In genomic region chr22:40805239-40805638, GRCh38 we compare ENCODE assay signal across 26 cellular contexts. TPM values are rescaled to one million over a fixed set of nuclear protein-coding genes. Genes with fewer than 3 reads are reported as not detected.
"Had no signal": no experiment of that assay in that cellular context is flagged by ENCODE, and none has a peak within 500 bp of the region (broad histone marks: within the 10 kb centered on the region; RNA-seq: fewer than 3 reads in every experiment).

No MANE protein-coding gene starts in this region.

- H3K9me3 Mint-ChIP-seq: activated naive CD4-positive, alpha-beta T cell treated with anti-CD3 and anti-CD28 coated beads, Interleukin-2, amount 50 U/mL, for 72 hours; effector memory CD8-positive, alpha-beta T cell; naive thymus-derived CD4-positive, alpha-beta T cell; T-cell; T-helper 2 cell treated with Interferon-gamma antibody and Interleukin-4, amounts not matched to agents 5 μg/mL and 100 μg/mL, for 36 hours had no signal

- H3K36me3 Mint-ChIP-seq: activated naive CD4-positive, alpha-beta T cell treated with anti-CD3 and anti-CD28 coated beads, Interleukin-2, amount 50 U/mL, for 72 hours had no signal

- H3K4me1 ChIP-seq: colonic mucosa, prostate gland had no signal

- H3K4me3 ChIP-seq: adrenal gland, ascending aorta, colonic mucosa, dorsolateral prefrontal cortex, esophagus muscularis mucosa, gastrocnemius medialis, ovary, prostate gland, upper lobe of right lung had no signal

- H3K4me3 Mint-ChIP-seq: activated CD8-positive, alpha-beta T cell treated with anti-CD3 and anti-CD28 coated beads, Interleukin-2, amount 10 ng/mL, durations not matched to agents 7 days and 5 days; effector memory CD8-positive, alpha-beta T cell; naive thymus-derived CD4-positive, alpha-beta T cell; T-cell; T-helper 2 cell treated with Interferon-gamma antibody and Interleukin-4, amounts not matched to agents 5 μg/mL and 100 μg/mL, for 36 hours had no signal

- DNase-seq: activated CD4-positive, alpha-beta T cell treated with anti-CD3 and anti-CD28 coated beads, Interleukin-2, amount 50 U/mL, for 1 hour; activated CD4-positive, CD25-positive, alpha-beta regulatory T cell treated with anti-CD3 and anti-CD28 coated beads, Interleukin-2, amount 50 U/mL, for 72 hours; activated CD8-positive, alpha-beta T cell treated with anti-CD3 and anti-CD28 coated beads, Interleukin-2, amount 10 ng/mL, durations not matched to agents 7 days and 5 days; activated gamma-delta T cell treated with Interleukin-2 at 50 U/mL for 16 hours; adrenal gland; colonic mucosa; dorsolateral prefrontal cortex; effector memory CD8-positive, alpha-beta T cell; gastrocnemius medialis; hippocampal formation; left cardiac atrium; mesenchymal stem cell; naive thymus-derived CD4-positive, alpha-beta T cell; ovary; stimulated activated CD4-positive, alpha-beta T cell treated with anti-CD3 and anti-CD28 coated beads, Interleukin-12 subunit alpha, Interleukin-12 subunit beta, amount 100 ng/mL, for 4 hours; stimulated activated CD4-positive, alpha-beta T cell treated with anti-CD3 and anti-CD28 coated beads, Interleukin-4, amount 100 ng/mL, for 4 hours; stimulated activated naive CD8-positive, alpha-beta T cell treated with anti-CD3 and anti-CD28 coated beads, Interleukin-15, Interleukin-2, amounts not matched to agents 100 U/mL and 50 U/mL, for 24 hours; T-cell; upper lobe of right lung had no signal

- H3K27ac ChIP-seq: adrenal gland, ascending aorta, colonic mucosa, dorsolateral prefrontal cortex, esophagus muscularis mucosa, gastrocnemius medialis, ovary, prostate gland, upper lobe of right lung had no signal

- H3K27ac Mint-ChIP-seq: activated CD8-positive, alpha-beta T cell treated with anti-CD3 and anti-CD28 coated beads, Interleukin-2, amount 10 ng/mL, durations not matched to agents 7 days and 5 days; T-cell; T-helper 2 cell treated with Interferon-gamma antibody and Interleukin-4, amounts not matched to agents 5 μg/mL and 100 μg/mL, for 36 hours had no signal

- H3K36me3 ChIP-seq: adrenal gland, ascending aorta, colonic mucosa, gastrocnemius medialis, ovary, prostate gland, upper lobe of right lung had no signal

- H3K27me3 Mint-ChIP-seq: effector memory CD8-positive, alpha-beta T cell; naive thymus-derived CD4-positive, alpha-beta T cell; T-cell had no signal

- H3K27me3 ChIP-seq: adrenal gland, ascending aorta, colonic mucosa, dorsolateral prefrontal cortex, esophagus muscularis mucosa, gastrocnemius medialis, ovary, upper lobe of right lung had no signal

- H3K9me3 ChIP-seq: adrenal gland, ascending aorta, colonic mucosa, esophagus muscularis mucosa, gastrocnemius medialis, ovary, prostate gland, upper lobe of right lung had no signal

RNA-seq across cellular contexts. Expression of gene DNAJB7, which starts 56.7 kb away (rescaled TPM):
- total RNA-seq: activated CD8-positive, alpha-beta T cell treated with anti-CD3 and anti-CD28 coated beads, Interleukin-2, amount 10 ng/mL, durations not matched to agents 7 days and 5 days; activated naive CD4-positive, alpha-beta T cell treated with anti-CD3 and anti-CD28 coated beads, Interleukin-2, amount 50 U/mL, for 72 hours; adrenal gland; ascending aorta; dorsolateral prefrontal cortex; esophagus muscularis mucosa; gastrocnemius medialis; left cardiac atrium; liver; naive thymus-derived CD4-positive, alpha-beta T cell; ovary; subcutaneous adipose tissue; T-cell; upper lobe of right lung had no signal
